ENCODE assay signal across 10 cellular contexts in the genomic region with DNA sequence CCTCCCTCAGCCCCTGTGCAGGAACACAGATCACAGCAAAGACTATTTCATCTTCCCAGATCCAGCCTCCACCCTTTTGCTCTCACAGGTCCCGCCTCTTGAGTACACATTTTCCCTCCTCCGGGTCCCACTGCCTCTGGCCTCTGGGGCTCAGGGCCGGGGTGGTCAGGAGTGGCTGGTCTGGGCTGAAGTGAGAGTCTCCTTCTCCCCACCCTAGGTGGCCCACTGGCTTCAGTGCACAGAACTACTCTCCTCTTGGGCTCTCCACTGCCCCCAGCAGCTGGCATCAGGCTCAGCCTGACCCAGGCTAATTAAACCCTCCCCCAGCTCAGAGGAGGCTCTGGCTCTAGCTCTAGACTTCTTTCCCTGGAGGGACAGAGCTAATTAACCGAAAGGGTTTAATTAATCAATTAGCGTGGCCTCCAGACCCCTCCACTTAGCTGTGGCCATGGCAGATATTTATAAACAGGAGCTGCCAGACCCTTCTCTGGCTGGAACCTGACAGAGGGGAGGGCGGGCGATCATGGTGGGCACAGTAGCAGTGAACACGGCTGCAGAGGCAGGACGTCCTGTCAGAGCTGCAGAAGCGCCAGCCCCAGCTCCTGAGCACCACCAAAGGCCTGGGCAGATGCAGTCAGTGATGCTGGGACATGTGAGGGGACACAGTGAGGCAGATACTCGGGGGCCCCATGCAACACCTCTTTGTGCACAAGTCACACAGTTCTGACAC. TPM values are rescaled to one million over a fixed set of nuclear protein-coding genes. Genes with fewer than 3 reads are reported as not detected.
DNase-seq lines count a peak whose midpoint lies in the region; ATAC-seq and TF ChIP-seq lines count a peak whose summit lies in the region.
"Had no signal": no experiment of that assay in that cellular context is flagged by ENCODE, and none has a peak within 500 bp of the region (broad histone marks: within the 10 kb centered on the region; RNA-seq: fewer than 3 reads in every experiment).

No MANE protein-coding gene starts in this region.

- H3K4me3 ChIP-seq in Loucy (ENCODE audit: low read length, poor library complexity, severe bottlenecking) (no peak overlapping the region), mesenchymal stem cell (ENCODE audit: insufficient read depth in 1 of 2, low read depth in 1 of 2, low read length in 2 of 2) (no peak overlapping the region)

- H3K27me3 ChIP-seq in Loucy (ENCODE audit: insufficient read depth, low read length, poor library complexity, severe bottlenecking) (no peaks in the 10 kb centered on the region), mesenchymal stem cell (ENCODE audit: control insufficient read depth in 1 of 2, insufficient read depth in 1 of 2, low read length in 2 of 2) (peaks cover 0 to 8% of the 10 kb centered on the region in 2 experiments)

- no peak overlapping the region for H3K14ac ChIP-seq in mesenchymal stem cell (ENCODE audit: low read length in 2 of 2)

- no peak overlapping the region for H2AK5ac ChIP-seq in mesenchymal stem cell (ENCODE audit: low read length, severe bottlenecking)

- H3K4me2 ChIP-seq in Loucy (ENCODE audit: low read depth, low read length, poor library complexity, severe bottlenecking) (no peak overlapping the region), mesenchymal stem cell (ENCODE audit: low read length, poor library complexity, severe bottlenecking) (no peak overlapping the region)

- no peak overlapping the region for H2BK5ac ChIP-seq in mesenchymal stem cell (ENCODE audit: low read depth, low read length, poor library complexity, severe bottlenecking)

- WGBS in mesenchymal stem cell, result 81% methylated on average over 11 of the region's 11 CpGs

- peak overlapping the region; percentile 78 for H2BK15ac ChIP-seq in mesenchymal stem cell (ENCODE audit: low read depth, poor library complexity, severe bottlenecking)

- TF ChIP-seq CTCF in AG09319 (IDR thresholded peaks at IDR 0.05; ENCODE audit: low read depth, low read length) (peak; percentile 13; the same call in 1 of the 2 replicates), Loucy (conservative IDR thresholded peaks at IDR 0.05; ENCODE audit: low read length) (peak; percentile 60)

- no peak overlapping the region for H3K18ac ChIP-seq in mesenchymal stem cell (ENCODE audit: low read depth in 1 of 2, low read length in 2 of 2)

- H3K36me3 ChIP-seq in Loucy (ENCODE audit: insufficient read depth, low read length), result no peaks in the 10 kb centered on the region
- H3K36me3 ChIP-seq in mesenchymal stem cell (ENCODE audit: control insufficient read depth in 1 of 2, insufficient read depth in 2 of 2, low read depth in 1 of 2, low read length in 2 of 2), result no peaks in the 10 kb centered on the region

- DNase-seq in AG09319 (ENCODE audit: extremely low read depth, low read depth) (no peak), mesenchymal stem cell (no peak), AG08396 (ENCODE audit: low spot score) (no peak)
- DNase-seq: activated naive CD4-positive, alpha-beta T cell treated with anti-CD3 and anti-CD28 coated beads, Interleukin-2, amount 50 U/mL, for 16 hours; GDM1 had no signal

- no peak overlapping the region for H2BK120ac ChIP-seq in mesenchymal stem cell (ENCODE audit: low read depth, low read length)

- H4K8ac ChIP-seq in mesenchymal stem cell (ENCODE audit: low read length), result no peak overlapping the region

- H2AFZ ChIP-seq in Loucy (ENCODE audit: low read length), result no peak overlapping the region
- no peak overlapping the region for H2AFZ ChIP-seq in mesenchymal stem cell (ENCODE audit: low read depth, low read length)

- H3K9me3 ChIP-seq in Loucy (ENCODE audit: insufficient read depth, low read depth, low read length) (no peaks in the 10 kb centered on the region), mesenchymal stem cell (ENCODE audit: control insufficient read depth, low read length) (no peaks in the 10 kb centered on the region)

- H3K27ac ChIP-seq in cingulate gyrus (ENCODE audit: low read depth, low read length) (peak overlapping the region; percentile 98), mesenchymal stem cell (ENCODE audit: low read length, poor library complexity, severe bottlenecking) (no peak overlapping the region)

- no peaks in the 10 kb centered on the region for H3K79me2 ChIP-seq in Loucy (ENCODE audit: insufficient read depth, low read length)

- no peaks in the 10 kb centered on the region for H3K79me1 ChIP-seq in mesenchymal stem cell (replicated peaks; ENCODE audit: low read length, poor library complexity, severe bottlenecking)

- H2BK12ac ChIP-seq in mesenchymal stem cell (ENCODE audit: low read length in 2 of 2), result no peak overlapping the region

- H3K4me1 ChIP-seq in Loucy (ENCODE audit: insufficient read depth, low read length, poor library complexity, severe bottlenecking), result peaks cover 3% of the 10 kb centered on the region
- peaks cover 27% of the 10 kb centered on the region for H3K4me1 ChIP-seq in mesenchymal stem cell (ENCODE audit: control insufficient read depth, insufficient read depth, low read depth, low read length)

- H3K9me2 ChIP-seq in Loucy (replicated peaks; ENCODE audit: low read depth, low read length), result no peaks in the 10 kb centered on the region

- H4K91ac ChIP-seq in mesenchymal stem cell (ENCODE audit: low read length), result peak overlapping the region; percentile 21

- ATAC-seq in HG03521 (IDR thresholded peaks at IDR 0.05; ENCODE audit: unreplicated experiment) (no peak), GM21825 (IDR thresholded peaks at IDR 0.05; ENCODE audit: unreplicated experiment) (no peak), HG02885 (IDR thresholded peaks at IDR 0.05; ENCODE audit: poor library complexity, unreplicated experiment) (no peak)

- no peak overlapping the region for H3K4ac ChIP-seq in mesenchymal stem cell (ENCODE audit: low read depth in 1 of 2, low read length in 2 of 2)

- H3F3A ChIP-seq in Loucy (ENCODE audit: low read depth), result no peaks in the 10 kb centered on the region

- no peak overlapping the region for H3K23ac ChIP-seq in mesenchymal stem cell (ENCODE audit: low read length in 2 of 2)

- H4K20me1 ChIP-seq in Loucy (ENCODE audit: insufficient read depth, low read length, poor library complexity, severe bottlenecking), result no peaks in the 10 kb centered on the region

- H3K9ac ChIP-seq in Loucy (ENCODE audit: low read depth, low read length, poor library complexity, severe bottlenecking), result no peak overlapping the region
- no peak overlapping the region for H3K9ac ChIP-seq in mesenchymal stem cell (ENCODE audit: low read length)

RNA-seq across cellular contexts. Expression of gene DUSP7, which starts 15.1 kb away (rescaled TPM):
- polyA plus RNA-seq in mesenchymal stem cell (2013, experiment 1 of 2), result 30.5 TPM
- polyA plus RNA-seq in mesenchymal stem cell (2013, experiment 2 of 2), result 30.2 TPM

RNA-seq across cellular contexts. Expression of gene RPL29, which starts 45.6 kb away (rescaled TPM):
- 1,869 TPM for polyA plus RNA-seq in mesenchymal stem cell (2013, experiment 1 of 2)
- polyA plus RNA-seq in mesenchymal stem cell (2013, experiment 2 of 2), result 1,864 TPM

RNA-seq across cellular contexts. Expression of gene ACY1, which starts 57.9 kb away (rescaled TPM):
- 14.0 TPM for polyA plus RNA-seq in mesenchymal stem cell (2013, experiment 1 of 2)
- polyA plus RNA-seq in mesenchymal stem cell (2013, experiment 2 of 2), result 14.7 TPM
